Comparison of ENCODE assay signal across 9 cellular contexts in the genomic region with DNA sequence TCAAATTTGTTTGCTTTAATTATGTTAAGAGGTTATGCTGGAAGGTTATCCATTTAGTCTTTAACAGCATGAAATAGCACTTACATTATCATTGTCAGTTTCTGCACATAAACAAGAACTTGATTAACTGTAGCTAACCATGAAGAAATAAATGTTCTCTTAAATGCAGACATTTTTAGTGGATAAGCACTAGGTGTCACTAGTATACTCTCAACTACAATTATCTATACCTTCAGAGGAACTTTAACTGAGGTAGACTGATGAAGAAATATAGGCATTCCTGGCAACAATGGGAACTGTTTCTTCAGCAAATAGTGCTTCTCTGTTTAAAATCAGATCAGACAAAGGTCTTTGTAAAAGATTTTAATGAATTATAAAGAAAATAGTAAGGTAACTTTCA.
A peak's percentile ranks its signal among the peaks of the same experiment; 100 is the strongest.
DNase-seq lines count a peak whose midpoint lies in the region; ATAC-seq, FAIRE-seq and TF ChIP-seq lines count a peak whose summit lies in the region.
"Had no signal": no experiment of that assay in that cellular context is flagged by ENCODE, and none has a peak within 500 bp of the region (broad histone marks: within the 10 kb centered on the region; RNA-seq: fewer than 3 reads in every experiment).

No MANE protein-coding gene starts in this region.

- peak; percentile 91 for FAIRE-seq in islet of Langerhans (lab: Jason Lieb, UNC)

- no peaks in the 10 kb centered on the region for H3K36me3 Mint-ChIP-seq in immature natural killer cell

- no peak overlapping the region for H3K27ac Mint-ChIP-seq in immature natural killer cell

- no peaks in the 10 kb centered on the region for H3K27me3 ChIP-seq in HL-60 (ENCODE audit: insufficient read depth, poor library complexity, severe bottlenecking)
- H3K27me3 ChIP-seq: SJCRH30 had no signal

- DNase-seq in HL-60 (ENCODE audit: low read depth in 1 of 2, low spot score in 1 of 2), result no peak
- DNase-seq in RWPE1 (ENCODE audit: low spot score), result peak; percentile 14
- no peak for DNase-seq in EL
- no peak for DNase-seq in immature natural killer cell

- POLR2A ChIA-PET in RWPE1 (lab: Yijun Ruan, JAX; ENCODE audit: low non-redundant PET), result no interaction called here

- no peak overlapping the region for H3K4me3 ChIP-seq in HL-60 (replicated peaks; ENCODE audit: insufficient read depth, low read length)
- H3K4me3 ChIP-seq: SJCRH30 had no signal

- ATAC-seq in HG03342 (IDR thresholded peaks at IDR 0.05; ENCODE audit: unreplicated experiment) (no peak), GM18517 (IDR thresholded peaks at IDR 0.05; ENCODE audit: unreplicated experiment) (no peak)

- H3K4me1 Mint-ChIP-seq in immature natural killer cell, result no peaks in the 10 kb centered on the region

- H3K27me3 Mint-ChIP-seq in immature natural killer cell (ENCODE audit: low read depth in 3 of 3), result no peaks in the 10 kb centered on the region

- CTCF ChIA-PET in RWPE1 (lab: Yijun Ruan, JAX), result interaction anchor here (0.6 to 1.8 kb wide), 8 partner anchors 15 to 241 kb away, joined by 3 to 7 read pairs (median 3); no protein-coding TSS in a partner anchor

- TF ChIP-seq CTCF in C4-2B (conservative IDR thresholded peaks at IDR 0.05), result peak; percentile 39
- peak; percentile 15 for TF ChIP-seq CTCF in HL-60 (IDR thresholded peaks at IDR 0.05; ENCODE audit: insufficient read depth, low read length)
- TF ChIP-seq CTCF in RWPE1 (conservative IDR thresholded peaks at IDR 0.05; ENCODE audit: low read depth), result peak; percentile 23; the same call in 1 of the 2 replicates

- H3K27ac ChIP-seq in C4-2B (no peak overlapping the region), HL-60 (replicated peaks) (no peak overlapping the region), RWPE1 (no peak overlapping the region)
- H3K27ac ChIP-seq: SJCRH30 had no signal

- peaks cover 0 to 20% (median 4%) of the 10 kb centered on the region in 6 donors for H3K9me3 Mint-ChIP-seq in immature natural killer cell

- H3K4me3 Mint-ChIP-seq in immature natural killer cell, result no peak overlapping the region
